Comparison of ENCODE assay signal across 24 cellular contexts in genomic region chr9:114427644-114428043, GRCh38. TPM values are rescaled to one million over a fixed set of nuclear protein-coding genes. Genes with fewer than 3 reads are reported as not detected.
A peak's percentile ranks its signal among the peaks of the same experiment; 100 is the strongest.
DNase-seq lines count a peak whose midpoint lies in the region; ATAC-seq, FAIRE-seq and TF ChIP-seq lines count a peak whose summit lies in the region.
"Had no signal": no experiment of that assay in that cellular context is flagged by ENCODE, and none has a peak within 500 bp of the region (broad histone marks: within the 10 kb centered on the region; RNA-seq: fewer than 3 reads in every experiment).

No MANE protein-coding gene starts in this region.

- TF ChIP-seq CTCF in K562 (IDR thresholded peaks at IDR 0.05 in 2 of 3, conservative IDR thresholded peaks at IDR 0.05 in 1 of 3; ENCODE audit: insufficient read depth in 2 of 3, low read depth in 1 of 3, low read length in 3 of 3) (no peak), sigmoid colon (IDR thresholded peaks at IDR 0.05) (no peak), A673 (conservative IDR thresholded peaks at IDR 0.05; ENCODE audit: low read depth, low read length) (no peak)

- in situ Hi-C loops in K562 (cut with MboI): no loop called here

- H3K9ac ChIP-seq in K562 (ENCODE audit: insufficient read depth in 1 of 2, low read depth in 2 of 2, low read length in 2 of 2): no peak overlapping the region
- H3K9ac ChIP-seq: BLaER1 treated with 17β-estradiol and CSF1 and Interleukin-3, amounts not matched to agents 10 nM and 100 nM had no signal

- POLR2A ChIA-PET in activated naive CD8-positive, alpha-beta T cell treated with anti-CD3 and anti-CD28 coated beads, Interleukin-2, amount 10 ng/mL, durations not matched to agents 7 days and 5 days (lab: Charles Lee): no interaction called here
- POLR2A ChIA-PET in K562 (lab: Yijun Ruan, JAX) (interaction anchor here (1.0 to 1.4 kb wide), 2 partner anchors 8 to 13 kb away, joined by 3 to 4 read pairs; no protein-coding TSS in a partner anchor), A673 (lab: Charles Lee; ENCODE audit: low non-redundant PET) (no interaction called here)

- no peaks in the 10 kb centered on the region for H3K4me1 Mint-ChIP-seq in activated naive CD8-positive, alpha-beta T cell treated with anti-CD3 and anti-CD28 coated beads, Interleukin-2, amount 10 ng/mL, durations not matched to agents 7 days and 5 days
- H3K4me1 Mint-ChIP-seq in activated naive CD8-positive, alpha-beta T cell treated with anti-CD3 and anti-CD28 coated beads for 36 hours: no peaks in the 10 kb centered on the region
- H3K4me1 Mint-ChIP-seq: CD14-positive monocyte had no signal

- H3K9me3 Mint-ChIP-seq in activated naive CD8-positive, alpha-beta T cell treated with anti-CD3 and anti-CD28 coated beads, Interleukin-2, amount 10 ng/mL, durations not matched to agents 7 days and 5 days: no peaks in the 10 kb centered on the region
- H3K9me3 Mint-ChIP-seq in activated naive CD8-positive, alpha-beta T cell treated with anti-CD3 and anti-CD28 coated beads for 36 hours: no peaks in the 10 kb centered on the region
- H3K9me3 Mint-ChIP-seq: CD14-positive monocyte; CD4-positive, alpha-beta T cell; H9; HFFc6 had no signal

- peaks cover 5% of the 10 kb centered on the region; the same call in 1 of the 2 replicates for H4K20me1 ChIP-seq in K562 (replicated peaks; ENCODE audit: control insufficient read depth, insufficient read depth, low read length)
- H4K20me1 ChIP-seq: BLaER1 treated with 17β-estradiol and CSF1 and Interleukin-3, amounts not matched to agents 10 nM and 100 nM had no signal

- intact Hi-C loops in K562 (cut with micrococcal nuclease): no loop called here
- intact Hi-C loops in sigmoid colon (cut with DNase I): no loop called here
- intact Hi-C loops in A673 (cut with micrococcal nuclease; ENCODE audit: unreplicated experiment): loop anchor here (5.0 kb wide), 1 partner anchor 50 kb away; no protein-coding TSS in a partner anchor

- TF ChIP-seq POLR2A in K562 (conservative IDR thresholded peaks at IDR 0.05): no peak
- TF ChIP-seq POLR2A in sigmoid colon (IDR thresholded peaks at IDR 0.05): no peak

- no peak for ATAC-seq in activated naive CD8-positive, alpha-beta T cell treated with anti-CD3 and anti-CD28 coated beads, Interleukin-2, amount 10 ng/mL, durations not matched to agents 7 days and 5 days (ENCODE audit: low read depth)
- ATAC-seq in K562: no peak

- no peak overlapping the region for H3K4me2 ChIP-seq in K562 (ENCODE audit: insufficient read depth, low read length)
- H3K4me2 ChIP-seq: BLaER1 treated with 17β-estradiol and CSF1 and Interleukin-3, amounts not matched to agents 10 nM and 100 nM had no signal

- H3K4me3 ChIP-seq in K562 (no peak overlapping the region), sigmoid colon (no peak overlapping the region), A673 (ENCODE audit: low read depth, low read length, poor library complexity, severe bottlenecking) (no peak overlapping the region)
- H3K4me3 ChIP-seq: BLaER1 treated with 17β-estradiol and CSF1 and Interleukin-3, amounts not matched to agents 10 nM and 100 nM had no signal

- peaks cover 3 to 7% of the 10 kb centered on the region in 2 experiments; a peak in 4 of 5 replicates for H3K4me1 ChIP-seq in K562 (replicated peaks in 1 of 2; ENCODE audit: control insufficient read depth in 2 of 2, insufficient read depth in 2 of 2, low read length in 2 of 2)
- no peaks in the 10 kb centered on the region for H3K4me1 ChIP-seq in sigmoid colon
- peaks cover 6% of the 10 kb centered on the region for H3K4me1 ChIP-seq in A673 (ENCODE audit: insufficient read depth, low read length, poor library complexity, severe bottlenecking)
- H3K4me1 ChIP-seq: BE2C; BLaER1 treated with 17β-estradiol and CSF1 and Interleukin-3, amounts not matched to agents 10 nM and 100 nM had no signal

- H3K9me3 ChIP-seq in K562 (replicated peaks; ENCODE audit: control insufficient read depth, insufficient read depth, low read depth, low read length): no peaks in the 10 kb centered on the region
- no peaks in the 10 kb centered on the region for H3K9me3 ChIP-seq in sigmoid colon
- no peaks in the 10 kb centered on the region for H3K9me3 ChIP-seq in A673 (ENCODE audit: low read depth, low read length, poor library complexity, severe bottlenecking)
- H3K9me3 ChIP-seq: BE2C; BLaER1 treated with 17β-estradiol and CSF1 and Interleukin-3, amounts not matched to agents 10 nM and 100 nM had no signal

- H3K36me3 Mint-ChIP-seq in activated naive CD8-positive, alpha-beta T cell treated with anti-CD3 and anti-CD28 coated beads, Interleukin-2, amount 10 ng/mL, durations not matched to agents 7 days and 5 days: no peaks in the 10 kb centered on the region
- H3K36me3 Mint-ChIP-seq in activated naive CD8-positive, alpha-beta T cell treated with anti-CD3 and anti-CD28 coated beads for 36 hours: no peaks in the 10 kb centered on the region
- H3K36me3 Mint-ChIP-seq: CD14-positive monocyte had no signal

- no peaks in the 10 kb centered on the region for H3K36me3 ChIP-seq in K562 (ENCODE audit: control insufficient read depth, insufficient read depth, low read length)
- peaks cover 0 to 10% (median 0%) of the 10 kb centered on the region in 4 donors for H3K36me3 ChIP-seq in sigmoid colon
- no peaks in the 10 kb centered on the region for H3K36me3 ChIP-seq in A673 (ENCODE audit: insufficient read depth, low read length, poor library complexity, severe bottlenecking)
- H3K36me3 ChIP-seq: BE2C; BLaER1 treated with 17β-estradiol and CSF1 and Interleukin-3, amounts not matched to agents 10 nM and 100 nM had no signal

- DNase-seq in activated naive CD8-positive, alpha-beta T cell treated with anti-CD3 and anti-CD28 coated beads, Interleukin-2, amount 10 ng/mL, durations not matched to agents 7 days and 5 days: peak; percentile 7
- no peak for DNase-seq in activated naive CD8-positive, alpha-beta T cell treated with anti-CD3 and anti-CD28 coated beads for 36 hours
- DNase-seq in K562 (ENCODE audit: extremely low read depth in 1 of 4, low spot score in 3 of 4) (no peak), sigmoid colon (peak; percentile 12), NCI-H446 treated with DMSO at 0.1 percent for 48 hours (lab: John Stamatoyannopoulos, UW) (no peak), A673 (ENCODE audit: low spot score) (no peak)
- DNase-seq: ACHN; AML-193; BE2C; Calu3; CD4-positive, alpha-beta T cell; COR-L47; DMS53; DMS79 treated with DMSO at 0.1 percent for 48 hours; GF-D8; GOT3; H9; HFFc6 had no signal

- no peak overlapping the region for H3K4me3 Mint-ChIP-seq in activated naive CD8-positive, alpha-beta T cell treated with anti-CD3 and anti-CD28 coated beads, Interleukin-2, amount 10 ng/mL, durations not matched to agents 7 days and 5 days
- H3K4me3 Mint-ChIP-seq in activated naive CD8-positive, alpha-beta T cell treated with anti-CD3 and anti-CD28 coated beads for 36 hours: no peak overlapping the region
- H3K4me3 Mint-ChIP-seq: CD14-positive monocyte; CD4-positive, alpha-beta T cell; H9; HFFc6 had no signal

- CTCF ChIA-PET in K562 (lab: Yijun Ruan, JAX; ENCODE audit: low intra/inter-chr PET ratio) (interaction anchor here (0.6 kb wide), 1 partner anchor 594 kb away, joined by 3 read pairs; no protein-coding TSS in a partner anchor), A673 (lab: Charles Lee) (interaction anchor here (0.6 kb wide), 1 partner anchor 233 kb away, joined by 3 read pairs; no protein-coding TSS in a partner anchor)

- H3K27me3 ChIP-seq in K562 (ENCODE audit: control insufficient read depth in 2 of 2, insufficient read depth in 2 of 2, low read length in 2 of 2) (no peaks in the 10 kb centered on the region; a peak in 1 of 5 replicates), sigmoid colon (no peaks in the 10 kb centered on the region), A673 (replicated peaks; ENCODE audit: insufficient read depth, low read depth, low read length, poor library complexity) (no peaks in the 10 kb centered on the region)
- H3K27me3 ChIP-seq: BLaER1 treated with 17β-estradiol and CSF1 and Interleukin-3, amounts not matched to agents 10 nM and 100 nM had no signal

- 68% methylated on average over 4 of the region's 4 CpGs for WGBS in K562 (ENCODE audit: insufficient coverage, low coverage, missing lambda C conversion rate)
- 92 to 93% methylated on average over 4 of the region's 4 CpGs for WGBS in sigmoid colon, 2 donors

- BruUV-seq in K562 (replicated peaks; lab: Mats Ljungman, UMichigan) (no TSS peak), A673 (replicated peaks; lab: Mats Ljungman, UMichigan) (no TSS peak)

- H3K27ac ChIP-seq in K562 (ENCODE audit: extremely low read depth, low read depth, low read length) (no peak overlapping the region), sigmoid colon (no peak overlapping the region), A673 (ENCODE audit: low read depth, low read length, poor library complexity, severe bottlenecking) (no peak overlapping the region)
- H3K27ac ChIP-seq: 22Rv1; BLaER1 treated with 17β-estradiol and CSF1 and Interleukin-3, amounts not matched to agents 10 nM and 100 nM had no signal

- no peak for TF ChIP-seq RAD21 in K562 (CRISPR knock-in tag; conservative IDR thresholded peaks at IDR 0.05 in 1 of 2, IDR thresholded peaks at IDR 0.05 in 1 of 2)

- peaks cover 2% of the 10 kb centered on the region for H3K27me3 Mint-ChIP-seq in activated naive CD8-positive, alpha-beta T cell treated with anti-CD3 and anti-CD28 coated beads, Interleukin-2, amount 10 ng/mL, durations not matched to agents 7 days and 5 days
- no peaks in the 10 kb centered on the region for H3K27me3 Mint-ChIP-seq in activated naive CD8-positive, alpha-beta T cell treated with anti-CD3 and anti-CD28 coated beads for 36 hours
- H3K27me3 Mint-ChIP-seq: CD4-positive, alpha-beta T cell had no signal

- no peak overlapping the region for H2AFZ ChIP-seq in K562 (ENCODE audit: low read depth, low read length)

- no peak for FAIRE-seq in K562 (lab: Jason Lieb, UNC)
- FAIRE-seq: A204.1, GM12891, GM18507 had no signal

- H3K9me1 ChIP-seq in K562 (ENCODE audit: control insufficient read depth, insufficient read depth, low read length): peaks cover 4% of the 10 kb centered on the region

- H3K79me2 ChIP-seq in K562 (ENCODE audit: control insufficient read depth, insufficient read depth, low read length): no peaks in the 10 kb centered on the region

- TF ChIP-seq EP300 in K562 (IDR thresholded peaks at IDR 0.05; ENCODE audit: low read length) (no peak), sigmoid colon (IDR thresholded peaks at IDR 0.05) (no peak)

- H3K27ac Mint-ChIP-seq in activated naive CD8-positive, alpha-beta T cell treated with anti-CD3 and anti-CD28 coated beads, Interleukin-2, amount 10 ng/mL, durations not matched to agents 7 days and 5 days: no peak overlapping the region
- no peak overlapping the region for H3K27ac Mint-ChIP-seq in activated naive CD8-positive, alpha-beta T cell treated with anti-CD3 and anti-CD28 coated beads for 36 hours
- H3K27ac Mint-ChIP-seq: CD4-positive, alpha-beta T cell; H9; HFFc6 had no signal

RNA-seq across cellular contexts. Expression of gene AKNA, which starts 39.9 kb away (rescaled TPM):
- total RNA-seq in activated naive CD8-positive, alpha-beta T cell treated with anti-CD3 and anti-CD28 coated beads, Interleukin-2, amount 10 ng/mL, durations not matched to agents 7 days and 5 days: 100 to 1,000 TPM; 482 to 492 TPM
- total RNA-seq in activated naive CD8-positive, alpha-beta T cell treated with anti-CD3 and anti-CD28 coated beads for 36 hours: 100 to 1,000 TPM; 129 to 130 TPM
- total RNA-seq in K562 (2011; cell fraction: chromatin; rRNA removed; ENCODE audit: low replicate concordance): 30.2 and 45.5 TPM in 2 replicates
- 25.4 and 26.7 TPM in 2 replicates for total RNA-seq in K562 (2011; cell fraction: nucleolus; rRNA removed)
- total RNA-seq in K562 (2011; cell fraction: nucleoplasm; rRNA removed): 26.6 and 27.0 TPM in 2 replicates
- total RNA-seq in K562 (2014; rRNA removed): 5.3 and 8.1 TPM in 2 replicates
- total RNA-seq in K562 (2014; rRNA removed; fragmentation: Illumina TruSeq; extraction: Trizol): 3.7 and 3.9 TPM in 2 replicates
- 2.6 and 2.7 TPM in 2 replicates for total RNA-seq in K562 (2015; rRNA removed; fragmentation: Illumina TruSeq; extraction: Trizol)
- total RNA-seq in K562 (2021): 16.9 and 20.5 TPM in 2 replicates
- polyA plus RNA-seq in K562 (2011; rRNA removed): 1.4 and 3.4 TPM in 2 replicates
- 2.0 and 2.3 TPM in 2 replicates for polyA plus RNA-seq in K562 (2011; cell fraction: cytosol; rRNA removed)
- polyA plus RNA-seq in K562 (2011; cell fraction: nucleus; rRNA removed): 8.0 and 8.2 TPM in 2 replicates
- polyA plus RNA-seq in K562 (2012): 5.2 and 92.5 TPM in 2 replicates
- polyA plus RNA-seq in K562 (2014; fragmentation: Illumina TruSeq; extraction: Trizol): 11.1 and 14.0 TPM in 2 replicates
- polyA plus RNA-seq in K562 (2014; fragmentation: Nextera tagmentation; extraction: Ambion mirVana): under 1 TPM; 0.29 to 0.37 TPM
- 6.5 and 6.7 TPM in 2 replicates for polyA plus RNA-seq in K562 (2014; rRNA removed)
- polyA minus RNA-seq in K562 (2011; rRNA and poly(A)+ RNA removed): 3.1 and 3.8 TPM in 2 replicates
- polyA minus RNA-seq in K562 (2011; cell fraction: cytosol; rRNA and poly(A)+ RNA removed): 1.9 and 4.6 TPM in 2 replicates
- polyA minus RNA-seq in K562 (2011; cell fraction: nucleus; rRNA and poly(A)+ RNA removed): 6.1 and 8.6 TPM in 2 replicates
- 10 to 100 TPM; 13.6 to 18.6 (median 17.7) TPM for total RNA-seq in sigmoid colon
- 10 to 100 TPM in 2 of 3 donors, 1 to 10 TPM in 1; 9.9 to 81.6 (median 10.2) TPM for polyA plus RNA-seq in sigmoid colon
- 20.4 and 28.8 TPM in 2 replicates for total RNA-seq in A673 (2021)

Comparison
In these comparisons a context has a peak if more than half of its experiments do, and no peak if none do; other contexts are left out.
1. DNase-seq: peak in activated naive CD8-positive, alpha-beta T cell treated with anti-CD3 and anti-CD28 coated beads, Interleukin-2, amount 10 ng/mL, durations not matched to agents 7 days and 5 days (single experiment) and sigmoid colon (single experiment); none in activated naive CD8-positive, alpha-beta T cell treated with anti-CD3 and anti-CD28 coated beads for 36 hours (single experiment), K562 (0 of 4), NCI-H446 treated with DMSO at 0.1 percent for 48 hours (single experiment) and A673 (single experiment).